In the genomic region with DNA sequence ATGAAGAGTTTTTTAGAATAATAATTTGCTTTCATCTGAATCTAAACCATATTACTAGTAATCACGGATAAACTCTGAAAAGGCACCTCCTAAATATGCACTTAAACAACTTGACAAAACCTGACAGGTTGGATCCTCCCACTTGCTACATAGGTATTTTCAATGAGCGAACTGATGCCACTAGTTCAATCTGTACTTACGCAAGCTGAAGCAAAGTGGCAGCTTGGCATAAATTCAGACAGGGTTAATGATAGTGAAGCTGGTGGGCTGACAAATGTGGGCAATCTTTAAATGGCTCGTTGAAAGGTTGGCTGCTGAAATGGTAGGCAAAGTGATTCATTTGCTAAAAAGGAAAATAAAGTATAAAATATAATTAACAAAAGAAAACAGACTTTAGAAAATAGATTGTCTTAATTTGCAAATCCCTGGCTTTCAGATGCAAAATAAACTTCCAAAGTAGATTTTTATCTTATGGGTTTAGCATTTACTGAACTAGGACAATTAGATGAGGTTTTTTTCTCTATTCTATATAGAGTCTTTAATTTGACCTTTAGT, we compare ENCODE assay signal across 1 cellular context.
TF ChIP-seq lines count a peak whose summit lies in the region.

No MANE protein-coding gene starts in this region.

TF ChIP-seq in GM23338, 12 proteins besides CTCF, POLR2A, EP300 and RAD21:
- TF ChIP-seq, protein P1, sequence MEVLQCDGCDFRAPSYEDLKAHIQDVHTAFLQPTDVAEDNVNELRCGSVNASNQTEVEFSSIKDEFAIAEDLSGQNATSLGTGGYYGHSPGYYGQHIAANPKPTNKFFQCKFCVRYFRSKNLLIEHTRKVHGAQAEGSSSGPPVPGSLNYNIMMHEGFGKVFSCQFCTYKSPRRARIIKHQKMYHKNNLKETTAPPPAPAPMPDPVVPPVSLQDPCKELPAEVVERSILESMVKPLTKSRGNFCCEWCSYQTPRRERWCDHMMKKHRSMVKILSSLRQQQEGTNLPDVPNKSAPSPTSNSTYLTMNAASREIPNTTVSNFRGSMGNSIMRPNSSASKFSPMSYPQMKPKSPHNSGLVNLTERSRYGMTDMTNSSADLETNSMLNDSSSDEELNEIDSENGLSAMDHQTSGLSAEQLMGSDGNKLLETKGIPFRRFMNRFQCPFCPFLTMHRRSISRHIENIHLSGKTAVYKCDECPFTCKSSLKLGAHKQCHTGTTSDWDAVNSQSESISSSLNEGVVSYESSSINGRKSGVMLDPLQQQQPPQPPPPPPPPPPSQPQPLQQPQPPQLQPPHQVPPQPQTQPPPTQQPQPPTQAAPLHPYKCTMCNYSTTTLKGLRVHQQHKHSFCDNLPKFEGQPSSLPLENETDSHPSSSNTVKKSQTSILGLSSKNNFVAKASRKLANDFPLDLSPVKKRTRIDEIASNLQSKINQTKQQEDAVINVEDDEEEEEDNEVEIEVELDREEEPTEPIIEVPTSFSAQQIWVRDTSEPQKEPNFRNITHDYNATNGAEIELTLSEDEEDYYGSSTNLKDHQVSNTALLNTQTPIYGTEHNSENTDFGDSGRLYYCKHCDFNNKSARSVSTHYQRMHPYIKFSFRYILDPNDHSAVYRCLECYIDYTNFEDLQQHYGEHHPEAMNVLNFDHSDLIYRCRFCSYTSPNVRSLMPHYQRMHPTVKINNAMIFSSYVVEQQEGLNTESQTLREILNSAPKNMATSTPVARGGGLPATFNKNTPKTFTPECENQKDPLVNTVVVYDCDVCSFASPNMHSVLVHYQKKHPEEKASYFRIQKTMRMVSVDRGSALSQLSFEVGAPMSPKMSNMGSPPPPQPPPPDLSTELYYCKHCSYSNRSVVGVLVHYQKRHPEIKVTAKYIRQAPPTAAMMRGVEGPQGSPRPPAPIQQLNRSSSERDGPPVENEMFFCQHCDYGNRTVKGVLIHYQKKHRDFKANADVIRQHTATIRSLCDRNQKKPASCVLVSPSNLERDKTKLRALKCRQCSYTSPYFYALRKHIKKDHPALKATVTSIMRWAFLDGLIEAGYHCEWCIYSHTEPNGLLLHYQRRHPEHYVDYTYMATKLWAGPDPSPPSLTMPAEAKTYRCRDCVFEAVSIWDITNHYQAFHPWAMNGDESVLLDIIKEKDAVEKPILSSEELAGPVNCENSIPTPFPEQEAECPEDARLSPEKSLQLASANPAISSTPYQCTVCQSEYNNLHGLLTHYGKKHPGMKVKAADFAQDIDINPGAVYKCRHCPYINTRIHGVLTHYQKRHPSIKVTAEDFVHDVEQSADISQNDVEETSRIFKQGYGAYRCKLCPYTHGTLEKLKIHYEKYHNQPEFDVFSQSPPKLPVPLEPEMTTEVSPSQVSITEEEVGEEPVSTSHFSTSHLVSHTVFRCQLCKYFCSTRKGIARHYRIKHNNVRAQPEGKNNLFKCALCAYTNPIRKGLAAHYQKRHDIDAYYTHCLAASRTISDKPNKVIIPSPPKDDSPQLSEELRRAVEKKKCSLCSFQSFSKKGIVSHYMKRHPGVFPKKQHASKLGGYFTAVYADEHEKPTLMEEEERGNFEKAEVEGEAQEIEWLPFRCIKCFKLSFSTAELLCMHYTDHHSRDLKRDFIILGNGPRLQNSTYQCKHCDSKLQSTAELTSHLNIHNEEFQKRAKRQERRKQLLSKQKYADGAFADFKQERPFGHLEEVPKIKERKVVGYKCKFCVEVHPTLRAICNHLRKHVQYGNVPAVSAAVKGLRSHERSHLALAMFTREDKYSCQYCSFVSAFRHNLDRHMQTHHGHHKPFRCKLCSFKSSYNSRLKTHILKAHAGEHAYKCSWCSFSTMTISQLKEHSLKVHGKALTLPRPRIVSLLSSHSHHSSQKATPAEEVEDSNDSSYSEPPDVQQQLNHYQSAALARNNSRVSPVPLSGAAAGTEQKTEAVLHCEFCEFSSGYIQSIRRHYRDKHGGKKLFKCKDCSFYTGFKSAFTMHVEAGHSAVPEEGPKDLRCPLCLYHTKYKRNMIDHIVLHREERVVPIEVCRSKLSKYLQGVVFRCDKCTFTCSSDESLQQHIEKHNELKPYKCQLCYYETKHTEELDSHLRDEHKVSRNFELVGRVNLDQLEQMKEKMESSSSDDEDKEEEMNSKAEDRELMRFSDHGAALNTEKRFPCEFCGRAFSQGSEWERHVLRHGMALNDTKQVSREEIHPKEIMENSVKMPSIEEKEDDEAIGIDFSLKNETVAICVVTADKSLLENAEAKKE (CRISPR knock-in tag; IDR thresholded peaks at IDR 0.05), result no peak
- no peak for TF ChIP-seq POLR2AphosphoS5 (IDR thresholded peaks at IDR 0.05; ENCODE audit: low read depth)
- no peak for TF ChIP-seq NANOG (IDR thresholded peaks at IDR 0.05; ENCODE audit: borderline replicate concordance)
- TF ChIP-seq JUNB (IDR thresholded peaks at IDR 0.05; ENCODE audit: unreplicated experiment), result no peak
- TF ChIP-seq EZH2phosphoT487 (IDR thresholded peaks at IDR 0.05; ENCODE audit: unreplicated experiment), result no peak
- TF ChIP-seq ZNF114 (CRISPR knock-in tag; IDR thresholded peaks at IDR 0.05), result no peak
- TF ChIP-seq STAT1 (IDR thresholded peaks at IDR 0.05; ENCODE audit: unreplicated experiment), result no peak
- TF ChIP-seq, protein P2, sequence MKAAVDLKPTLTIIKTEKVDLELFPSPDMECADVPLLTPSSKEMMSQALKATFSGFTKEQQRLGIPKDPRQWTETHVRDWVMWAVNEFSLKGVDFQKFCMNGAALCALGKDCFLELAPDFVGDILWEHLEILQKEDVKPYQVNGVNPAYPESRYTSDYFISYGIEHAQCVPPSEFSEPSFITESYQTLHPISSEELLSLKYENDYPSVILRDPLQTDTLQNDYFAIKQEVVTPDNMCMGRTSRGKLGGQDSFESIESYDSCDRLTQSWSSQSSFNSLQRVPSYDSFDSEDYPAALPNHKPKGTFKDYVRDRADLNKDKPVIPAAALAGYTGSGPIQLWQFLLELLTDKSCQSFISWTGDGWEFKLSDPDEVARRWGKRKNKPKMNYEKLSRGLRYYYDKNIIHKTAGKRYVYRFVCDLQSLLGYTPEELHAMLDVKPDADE (IDR thresholded peaks at IDR 0.05), result no peak
- TF ChIP-seq CREB1 (CRISPR knock-in tag; IDR thresholded peaks at IDR 0.05; ENCODE audit: low read depth), result no peak
- no peak for TF ChIP-seq EZH2 (IDR thresholded peaks at IDR 0.05; ENCODE audit: low read depth, unreplicated experiment)
- TF ChIP-seq, protein P3, sequence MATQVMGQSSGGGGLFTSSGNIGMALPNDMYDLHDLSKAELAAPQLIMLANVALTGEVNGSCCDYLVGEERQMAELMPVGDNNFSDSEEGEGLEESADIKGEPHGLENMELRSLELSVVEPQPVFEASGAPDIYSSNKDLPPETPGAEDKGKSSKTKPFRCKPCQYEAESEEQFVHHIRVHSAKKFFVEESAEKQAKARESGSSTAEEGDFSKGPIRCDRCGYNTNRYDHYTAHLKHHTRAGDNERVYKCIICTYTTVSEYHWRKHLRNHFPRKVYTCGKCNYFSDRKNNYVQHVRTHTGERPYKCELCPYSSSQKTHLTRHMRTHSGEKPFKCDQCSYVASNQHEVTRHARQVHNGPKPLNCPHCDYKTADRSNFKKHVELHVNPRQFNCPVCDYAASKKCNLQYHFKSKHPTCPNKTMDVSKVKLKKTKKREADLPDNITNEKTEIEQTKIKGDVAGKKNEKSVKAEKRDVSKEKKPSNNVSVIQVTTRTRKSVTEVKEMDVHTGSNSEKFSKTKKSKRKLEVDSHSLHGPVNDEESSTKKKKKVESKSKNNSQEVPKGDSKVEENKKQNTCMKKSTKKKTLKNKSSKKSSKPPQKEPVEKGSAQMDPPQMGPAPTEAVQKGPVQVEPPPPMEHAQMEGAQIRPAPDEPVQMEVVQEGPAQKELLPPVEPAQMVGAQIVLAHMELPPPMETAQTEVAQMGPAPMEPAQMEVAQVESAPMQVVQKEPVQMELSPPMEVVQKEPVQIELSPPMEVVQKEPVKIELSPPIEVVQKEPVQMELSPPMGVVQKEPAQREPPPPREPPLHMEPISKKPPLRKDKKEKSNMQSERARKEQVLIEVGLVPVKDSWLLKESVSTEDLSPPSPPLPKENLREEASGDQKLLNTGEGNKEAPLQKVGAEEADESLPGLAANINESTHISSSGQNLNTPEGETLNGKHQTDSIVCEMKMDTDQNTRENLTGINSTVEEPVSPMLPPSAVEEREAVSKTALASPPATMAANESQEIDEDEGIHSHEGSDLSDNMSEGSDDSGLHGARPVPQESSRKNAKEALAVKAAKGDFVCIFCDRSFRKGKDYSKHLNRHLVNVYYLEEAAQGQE (IDR thresholded peaks at IDR 0.05; ENCODE audit: unreplicated experiment), result no peak
- no peak for TF ChIP-seq ZNF331 (CRISPR knock-in tag; IDR thresholded peaks at IDR 0.05; ENCODE audit: low read depth)
TF ChIP-seq in GM23338: peak in this region for 0.
